9 cellular contexts compared by ENCODE assay signal in the genomic region with DNA sequence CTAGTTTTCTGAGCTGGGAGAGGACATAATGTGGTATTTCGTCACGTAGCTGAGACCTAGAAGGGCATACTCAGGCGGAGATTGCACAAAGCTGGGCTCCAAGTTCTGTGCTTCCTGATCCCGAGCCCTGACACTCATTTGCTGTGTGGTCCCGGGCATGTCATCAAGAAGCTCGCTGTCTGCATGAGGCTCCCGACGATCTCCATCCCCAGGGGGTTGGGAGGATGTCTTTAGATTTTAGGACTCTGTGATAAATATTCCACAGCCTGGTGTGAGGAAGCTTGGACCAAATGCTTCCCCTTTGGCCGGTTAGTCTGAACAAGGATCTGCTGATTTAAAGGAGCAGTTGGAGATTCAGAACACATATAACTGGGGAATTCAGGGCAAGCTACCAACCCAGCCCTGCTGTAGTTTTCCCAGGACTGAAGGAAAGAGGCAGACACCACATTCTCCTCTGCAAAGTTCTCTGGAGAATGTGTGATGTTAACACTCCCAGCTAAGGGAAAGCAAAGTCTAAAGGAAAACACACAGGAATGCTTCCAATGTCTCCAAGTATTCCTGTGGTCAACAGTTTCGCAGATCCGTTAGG. TPM values are rescaled to one million over a fixed set of nuclear protein-coding genes. Genes with fewer than 3 reads are reported as not detected.
A peak's percentile ranks its signal among the peaks of the same experiment; 100 is the strongest.
DNase-seq lines count a peak whose midpoint lies in the region; ATAC-seq and TF ChIP-seq lines count a peak whose summit lies in the region.
"Had no signal": no experiment of that assay in that cellular context is flagged by ENCODE, and none has a peak within 500 bp of the region (broad histone marks: within the 10 kb centered on the region; RNA-seq: fewer than 3 reads in every experiment).

No MANE protein-coding gene starts in this region.

- peak; percentile 6; the same call in 2 of the 3 replicates for ATAC-seq in SK-N-SH treated with all-trans-retinoic acid at 6 μM for 48 hours
- ATAC-seq in upper lobe of right lung, result peak; percentile 67
- no peak for ATAC-seq in HG03139 (IDR thresholded peaks at IDR 0.05; ENCODE audit: unreplicated experiment)

- peak overlapping the region; percentile 88 for H3K27ac ChIP-seq in fibroblast of lung (ENCODE audit: insufficient read depth, low read length)
- peak overlapping the region; percentile 73 for H3K27ac ChIP-seq in upper lobe of right lung

- H3K9ac ChIP-seq in fibroblast of lung (ENCODE audit: insufficient read depth, low read length), result peak overlapping the region; percentile 79

- peaks cover 73% of the 10 kb centered on the region for H3K4me1 Mint-ChIP-seq in nephron
- no peaks in the 10 kb centered on the region for H3K4me1 Mint-ChIP-seq in activated CD4-positive, alpha-beta T cell treated with anti-CD3 and anti-CD28 coated beads, Interleukin-2, amount 10 ng/mL, durations not matched to agents 24 days and 14 days

- H3K4me3 ChIP-seq in fibroblast of lung (replicated peaks in 1 of 4; ENCODE audit: control extremely low read depth in 1 of 4, insufficient read depth in 1 of 4, low read depth in 3 of 4, low read length in 4 of 4) (peak overlapping the region; percentile 63 to 75 (median 70)), upper lobe of right lung (no peak overlapping the region)

- H3K27me3 Mint-ChIP-seq in nephron (ENCODE audit: low read depth), result no peaks in the 10 kb centered on the region
- H3K27me3 Mint-ChIP-seq in activated CD4-positive, alpha-beta T cell treated with anti-CD3 and anti-CD28 coated beads, Interleukin-2, amount 10 ng/mL, durations not matched to agents 24 days and 14 days, result no peaks in the 10 kb centered on the region

- peak overlapping the region; percentile 40 for H2AFZ ChIP-seq in fibroblast of lung (ENCODE audit: low read length)

- peaks cover 12% of the 10 kb centered on the region for H3K36me3 Mint-ChIP-seq in nephron (ENCODE audit: low read depth)
- H3K36me3 Mint-ChIP-seq in activated CD4-positive, alpha-beta T cell treated with anti-CD3 and anti-CD28 coated beads, Interleukin-2, amount 10 ng/mL, durations not matched to agents 24 days and 14 days (ENCODE audit: low read depth), result no peaks in the 10 kb centered on the region

- H3K27ac Mint-ChIP-seq in nephron, result peak overlapping the region; percentile 90 to 97 (median 93)
- H3K27ac Mint-ChIP-seq in activated CD4-positive, alpha-beta T cell treated with anti-CD3 and anti-CD28 coated beads, Interleukin-2, amount 10 ng/mL, durations not matched to agents 24 days and 14 days, result no peak overlapping the region

- H3K9me3 ChIP-seq in fibroblast of lung (ENCODE audit: control insufficient read depth, insufficient read depth, low read depth, low read length) (no peaks in the 10 kb centered on the region), upper lobe of right lung (no peaks in the 10 kb centered on the region)

- intact Hi-C loops in upper lobe of right lung (cut with DNase I), result no loop called here
- intact Hi-C loops in activated CD4-positive, alpha-beta T cell treated with anti-CD3 and anti-CD28 coated beads, Interleukin-2, amount 10 ng/mL, durations not matched to agents 24 days and 14 days (cut with micrococcal nuclease), result no loop called here

- peak overlapping the region; percentile 96 for H3K4me2 ChIP-seq in fibroblast of lung (ENCODE audit: extremely low read depth, insufficient read depth, low read length)

- no peaks in the 10 kb centered on the region for H3K36me3 ChIP-seq in fibroblast of lung (ENCODE audit: control insufficient read depth, insufficient read depth, low read length)
- H3K36me3 ChIP-seq in upper lobe of right lung, result no peaks in the 10 kb centered on the region

- peaks cover 16% of the 10 kb centered on the region for H3K4me1 ChIP-seq in fibroblast of lung (ENCODE audit: control insufficient read depth, extremely low read depth, insufficient read depth, low read length)
- peaks cover 10% of the 10 kb centered on the region for H3K4me1 ChIP-seq in upper lobe of right lung

- H4K20me1 ChIP-seq in fibroblast of lung (ENCODE audit: control insufficient read depth, extremely low read depth, insufficient read depth, low read length), result no peaks in the 10 kb centered on the region

- H3K9me3 Mint-ChIP-seq in nephron, result no peaks in the 10 kb centered on the region
- no peaks in the 10 kb centered on the region for H3K9me3 Mint-ChIP-seq in activated CD4-positive, alpha-beta T cell treated with anti-CD3 and anti-CD28 coated beads, Interleukin-2, amount 10 ng/mL, durations not matched to agents 24 days and 14 days

- TF ChIP-seq CTCF in fibroblast of lung (conservative IDR thresholded peaks at IDR 0.05 in 1 of 2, IDR thresholded peaks at IDR 0.05 in 1 of 2; ENCODE audit: low read depth in 1 of 2, low read length in 2 of 2) (no peak), nephron (IDR thresholded peaks at IDR 0.05; ENCODE audit: unreplicated experiment in 3 of 3) (no peak), upper lobe of right lung (IDR thresholded peaks at IDR 0.05) (no peak)

- H3K27me3 ChIP-seq in fibroblast of lung (ENCODE audit: control insufficient read depth, insufficient read depth, low read length), result no peaks in the 10 kb centered on the region
- no peaks in the 10 kb centered on the region for H3K27me3 ChIP-seq in upper lobe of right lung

- DNase-seq in fibroblast of lung (ENCODE audit: low read depth in 2 of 2) (peak; percentile 83 to 95), upper lobe of right lung (no peak), DMS153 (lab: John Stamatoyannopoulos, UW) (no peak)
- no peak for DNase-seq in activated CD4-positive, alpha-beta T cell treated with anti-CD3 and anti-CD28 coated beads, Interleukin-2, amount 10 ng/mL, durations not matched to agents 24 days and 14 days
- DNase-seq: activated gamma-delta T cell, SW 1271 had no signal

- H3K4me3 Mint-ChIP-seq in nephron, result peak overlapping the region; percentile 78 to 90 (median 86)
- H3K4me3 Mint-ChIP-seq in activated CD4-positive, alpha-beta T cell treated with anti-CD3 and anti-CD28 coated beads, Interleukin-2, amount 10 ng/mL, durations not matched to agents 24 days and 14 days, result no peak overlapping the region

- peaks cover 29% of the 10 kb centered on the region for H3K79me2 ChIP-seq in fibroblast of lung (ENCODE audit: control insufficient read depth, insufficient read depth, low read length)

TF ChIP-seq in SK-N-SH treated with all-trans-retinoic acid at 6 μM for 48 hours, 23 proteins besides CTCF, POLR2A, EP300 and RAD21:
- TF ChIP-seq ARNTL (CRISPR knock-in tag; IDR thresholded peaks at IDR 0.05; ENCODE audit: borderline replicate concordance, low read depth), result no peak
- no peak for TF ChIP-seq ESRRG (CRISPR knock-in tag; IDR thresholded peaks at IDR 0.05)
- TF ChIP-seq PPARA (CRISPR knock-in tag; IDR thresholded peaks at IDR 0.05; ENCODE audit: borderline replicate concordance), result no peak
- no peak for TF ChIP-seq ZNF565 (CRISPR knock-in tag; conservative IDR thresholded peaks at IDR 0.05; ENCODE audit: low read depth)
- TF ChIP-seq CREB5 (CRISPR knock-in tag; IDR thresholded peaks at IDR 0.05; ENCODE audit: low read depth), result no peak
- TF ChIP-seq ISL1 (CRISPR knock-in tag; IDR thresholded peaks at IDR 0.05), result no peak
- TF ChIP-seq, protein P1, sequence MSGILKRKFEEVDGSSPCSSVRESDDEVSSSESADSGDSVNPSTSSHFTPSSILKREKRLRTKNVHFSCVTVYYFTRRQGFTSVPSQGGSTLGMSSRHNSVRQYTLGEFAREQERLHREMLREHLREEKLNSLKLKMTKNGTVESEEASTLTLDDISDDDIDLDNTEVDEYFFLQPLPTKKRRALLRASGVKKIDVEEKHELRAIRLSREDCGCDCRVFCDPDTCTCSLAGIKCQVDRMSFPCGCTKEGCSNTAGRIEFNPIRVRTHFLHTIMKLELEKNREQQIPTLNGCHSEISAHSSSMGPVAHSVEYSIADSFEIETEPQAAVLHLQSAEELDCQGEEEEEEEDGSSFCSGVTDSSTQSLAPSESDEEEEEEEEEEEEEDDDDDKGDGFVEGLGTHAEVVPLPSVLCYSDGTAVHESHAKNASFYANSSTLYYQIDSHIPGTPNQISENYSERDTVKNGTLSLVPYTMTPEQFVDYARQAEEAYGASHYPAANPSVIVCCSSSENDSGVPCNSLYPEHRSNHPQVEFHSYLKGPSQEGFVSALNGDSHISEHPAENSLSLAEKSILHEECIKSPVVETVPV (CRISPR knock-in tag; IDR thresholded peaks at IDR 0.05), result no peak
- TF ChIP-seq SNAI2 (CRISPR knock-in tag; IDR thresholded peaks at IDR 0.05), result no peak
- no peak for TF ChIP-seq ZNF70 (CRISPR knock-in tag; IDR thresholded peaks at IDR 0.05)
- no peak for TF ChIP-seq CSDC2 (CRISPR knock-in tag; IDR thresholded peaks at IDR 0.05)

RNA-seq across cellular contexts. Expression of gene KCNE4, which starts 2.3 kb away (rescaled TPM):
- total RNA-seq in fibroblast of lung (11.0 and 25.3 TPM in 2 replicates), upper lobe of right lung (0.61 TPM)
- 6.0 and 17.8 TPM in 2 replicates for polyA plus RNA-seq in fibroblast of lung
- polyA plus RNA-seq in fibroblast of lung (2012), result 4.3 and 13.1 TPM in 2 replicates
- 3.6 and 4.0 TPM in 2 replicates for polyA minus RNA-seq in fibroblast of lung (ENCODE audit: low replicate concordance)
- total RNA-seq in activated CD4-positive, alpha-beta T cell treated with anti-CD3 and anti-CD28 coated beads, Interleukin-2, amount 10 ng/mL, durations not matched to agents 24 days and 14 days, result not detected in 2 replicates

Comparison
In these comparisons a context has a peak if more than half of its experiments do, and no peak if none do; other contexts are left out.
1. DNase-seq: peak in fibroblast of lung (2 of 2); none in upper lobe of right lung (single experiment), activated CD4-positive, alpha-beta T cell treated with anti-CD3 and anti-CD28 coated beads, Interleukin-2, amount 10 ng/mL, durations not matched to agents 24 days and 14 days (single experiment) and DMS153 (single experiment).